ENCODE assay signal across 10 cellular contexts in genomic region chr13:40193290-40194203, GRCh38.
DNase-seq lines count a peak whose midpoint lies in the region; ATAC-seq and TF ChIP-seq lines count a peak whose summit lies in the region.
"Had no signal": no experiment of that assay in that cellular context is flagged by ENCODE, and none has a peak within 500 bp of the region (broad histone marks: within the 10 kb centered on the region; RNA-seq: fewer than 3 reads in every experiment).

No MANE protein-coding gene starts in this region.

- TF ChIP-seq CTCF in Peyer's patch (IDR thresholded peaks at IDR 0.05) (no peak), fibroblast of the aortic adventitia (IDR thresholded peaks at IDR 0.05; ENCODE audit: insufficient read depth, low read length) (no peak), HFFc6 (IDR thresholded peaks at IDR 0.05) (no peak)

- peaks cover 0 to 14% (median 7%) of the 10 kb centered on the region in 4 donors for H3K4me1 ChIP-seq in Peyer's patch

- no peaks in the 10 kb centered on the region for H3K36me3 Mint-ChIP-seq in activated T-cell treated with anti-CD3 and anti-CD28 coated beads, Interleukin-2, amount 50 U/mL, for 24 hours (ENCODE audit: low read depth)
- no peaks in the 10 kb centered on the region for H3K36me3 Mint-ChIP-seq in HFFc6 (ENCODE audit: low read depth)

- no peak for ATAC-seq in stimulated activated naive CD8-positive, alpha-beta T cell treated with anti-CD3 and anti-CD28 coated beads, Interleukin-15, amount 100 ng/mL, for 72 hours

- H3K9me3 ChIP-seq in Peyer's patch = no peaks in the 10 kb centered on the region

- H3K27ac Mint-ChIP-seq in stimulated activated naive CD8-positive, alpha-beta T cell treated with anti-CD3 and anti-CD28 coated beads, Interleukin-15, amount 100 ng/mL, for 72 hours = no peak overlapping the region
- H3K27ac Mint-ChIP-seq in activated T-cell treated with anti-CD3 and anti-CD28 coated beads, Interleukin-2, amount 50 U/mL, for 24 hours = no peak overlapping the region
- no peak overlapping the region for H3K27ac Mint-ChIP-seq in HFFc6

- TF ChIP-seq POLR2A in Peyer's patch (IDR thresholded peaks at IDR 0.05) = no peak

- no peaks in the 10 kb centered on the region for H3K9me3 Mint-ChIP-seq in stimulated activated naive CD8-positive, alpha-beta T cell treated with anti-CD3 and anti-CD28 coated beads, Interleukin-15, amount 100 ng/mL, for 72 hours
- no peaks in the 10 kb centered on the region for H3K9me3 Mint-ChIP-seq in activated T-cell treated with anti-CD3 and anti-CD28 coated beads, Interleukin-2, amount 50 U/mL, for 24 hours
- H3K9me3 Mint-ChIP-seq in HFFc6 = no peaks in the 10 kb centered on the region; the same call in none of the 2 replicates

- H3K27me3 ChIP-seq in Peyer's patch = no peaks in the 10 kb centered on the region

- no peak overlapping the region for H3K4me3 ChIP-seq in Peyer's patch
- H3K4me3 ChIP-seq in fibroblast of the aortic adventitia (ENCODE audit: low read depth, low read length) = peak overlapping the region; percentile 10

- H3K27me3 Mint-ChIP-seq in stimulated activated naive CD8-positive, alpha-beta T cell treated with anti-CD3 and anti-CD28 coated beads, Interleukin-15, amount 100 ng/mL, for 72 hours = no peaks in the 10 kb centered on the region
- H3K27me3 Mint-ChIP-seq in activated T-cell treated with anti-CD3 and anti-CD28 coated beads, Interleukin-2, amount 50 U/mL, for 24 hours = no peaks in the 10 kb centered on the region
- H3K27me3 Mint-ChIP-seq in HFFc6 (ENCODE audit: insufficient read depth) = peaks cover 2% of the 10 kb centered on the region

- peaks cover 54% of the 10 kb centered on the region for H3K4me1 Mint-ChIP-seq in stimulated activated naive CD8-positive, alpha-beta T cell treated with anti-CD3 and anti-CD28 coated beads, Interleukin-15, amount 100 ng/mL, for 72 hours
- peaks cover 43% of the 10 kb centered on the region for H3K4me1 Mint-ChIP-seq in activated T-cell treated with anti-CD3 and anti-CD28 coated beads, Interleukin-2, amount 50 U/mL, for 24 hours (ENCODE audit: low read depth)
- no peaks in the 10 kb centered on the region; the same call in 1 of the 2 replicates for H3K4me1 Mint-ChIP-seq in HFFc6 (ENCODE audit: low read depth)

- H3K4me3 Mint-ChIP-seq in stimulated activated naive CD8-positive, alpha-beta T cell treated with anti-CD3 and anti-CD28 coated beads, Interleukin-15, amount 100 ng/mL, for 72 hours = no peak overlapping the region
- H3K4me3 Mint-ChIP-seq in activated T-cell treated with anti-CD3 and anti-CD28 coated beads, Interleukin-2, amount 50 U/mL, for 24 hours = no peak overlapping the region
- H3K4me3 Mint-ChIP-seq in HFFc6 = no peak overlapping the region

- no peaks in the 10 kb centered on the region for H3K36me3 ChIP-seq in Peyer's patch

- H3K27ac ChIP-seq in Peyer's patch = peak overlapping the region; percentile 6 to 52 (median 34)
- H3K27ac ChIP-seq: HL-60 had no signal

- DNase-seq in Peyer's patch = no peak
- DNase-seq in fibroblast of the aortic adventitia (ENCODE audit: low read depth) = peak; percentile 84
- peak; percentile 44 for DNase-seq in myocyte (ENCODE audit: low read depth)
- peak; percentile 38 for DNase-seq in stromal cell of bone marrow (ENCODE audit: low read depth)
- no peak for DNase-seq in stimulated activated naive CD8-positive, alpha-beta T cell treated with anti-CD3 and anti-CD28 coated beads, Interleukin-15, amount 100 ng/mL, for 72 hours
- DNase-seq in activated T-cell treated with anti-CD3 and anti-CD28 coated beads, Interleukin-2, amount 50 U/mL, for 24 hours = no peak
- no peak for DNase-seq in HFFc6
- DNase-seq in stimulated activated CD4-positive, alpha-beta T cell treated with anti-CD3 and anti-CD28 coated beads, Interleukin-12 subunit alpha, Interleukin-12 subunit beta, amount 100 ng/mL, for 4 hours = no peak
- DNase-seq: NCI-H748 treated with DMSO at 0.1 percent for 48 hours had no signal

Comparison
In these comparisons a context has a peak if more than half of its experiments do, and no peak if none do; other contexts are left out.
1. DNase-seq: peak in fibroblast of the aortic adventitia (single experiment), myocyte (single experiment) and stromal cell of bone marrow (single experiment); none in Peyer's patch (0 of 3), stimulated activated naive CD8-positive, alpha-beta T cell treated with anti-CD3 and anti-CD28 coated beads, Interleukin-15, amount 100 ng/mL, for 72 hours (0 of 2), activated T-cell treated with anti-CD3 and anti-CD28 coated beads, Interleukin-2, amount 50 U/mL, for 24 hours (single experiment), HFFc6 (single experiment) and stimulated activated CD4-positive, alpha-beta T cell treated with anti-CD3 and anti-CD28 coated beads, Interleukin-12 subunit alpha, Interleukin-12 subunit beta, amount 100 ng/mL, for 4 hours (single experiment).